In genomic region chr18:3257627-3258120, GRCh38 we compare ENCODE assay signal across 10 cellular contexts. TPM values are rescaled to one million over a fixed set of nuclear protein-coding genes. Genes with fewer than 3 reads are reported as not detected.
DNase-seq lines count a peak whose midpoint lies in the region; ATAC-seq, FAIRE-seq and TF ChIP-seq lines count a peak whose summit lies in the region.
"Had no signal": no experiment of that assay in that cellular context is flagged by ENCODE, and none has a peak within 500 bp of the region (broad histone marks: within the 10 kb centered on the region; RNA-seq: fewer than 3 reads in every experiment).

No MANE protein-coding gene starts in this region.

- H2BK15ac ChIP-seq in IMR-90 (ENCODE audit: low read depth, low read length) = no peak overlapping the region

- H3K9me3 ChIP-seq in CD4-positive, alpha-beta T cell (ENCODE audit: control insufficient read depth, low read length) = no peaks in the 10 kb centered on the region
- H3K9me3 ChIP-seq in IMR-90 (ENCODE audit: control insufficient read depth, insufficient read depth, low read length) = no peaks in the 10 kb centered on the region
- no peaks in the 10 kb centered on the region for H3K9me3 ChIP-seq in pancreas

- no TSS peak for BruUV-seq in IMR-90 (replicated peaks; lab: Mats Ljungman, UMichigan)

- no peak overlapping the region for H4K8ac ChIP-seq in IMR-90 (ENCODE audit: low read depth in 2 of 2, low read length in 2 of 2)

- H3K27me3 Mint-ChIP-seq in CD4-positive, alpha-beta T cell = no peaks in the 10 kb centered on the region
- no peaks in the 10 kb centered on the region for H3K27me3 Mint-ChIP-seq in chondrocyte (ENCODE audit: low read depth)

- peaks cover 84% of the 10 kb centered on the region for H3K4me1 Mint-ChIP-seq in CD4-positive, alpha-beta T cell (ENCODE audit: low read depth)
- H3K4me1 Mint-ChIP-seq in chondrocyte (ENCODE audit: low read depth) = peaks cover 76% of the 10 kb centered on the region

- H3K18ac ChIP-seq in IMR-90 (ENCODE audit: low read depth, low read length) = no peak overlapping the region

- H2AK5ac ChIP-seq in IMR-90 (ENCODE audit: low read depth, low read length) = 0 out of 2 replicates have a peak overlapping the region, but pooled peaks have one; percentile 30

- intact Hi-C loops in CD4-positive, alpha-beta T cell (cut with DNase I, micrococcal nuclease) = loop anchor here in 1 of 2 experiments (10.0 kb wide), 1 partner anchor 603 kb away; the partner anchor contains the start of gene SMCHD1
- intact Hi-C loops in IMR-90 (cut with micrococcal nuclease) (no loop called here), pancreas (cut with DNase I) (no loop called here)

- no peaks in the 10 kb centered on the region for H3K27me3 ChIP-seq in CD4-positive, alpha-beta T cell (ENCODE audit: control insufficient read depth, insufficient read depth, low read length)
- no peaks in the 10 kb centered on the region for H3K27me3 ChIP-seq in IMR-90 (ENCODE audit: control insufficient read depth, insufficient read depth, low read length)
- no peaks in the 10 kb centered on the region for H3K27me3 ChIP-seq in pancreas

- H4K20me1 ChIP-seq in IMR-90 (ENCODE audit: insufficient read depth, low read length) = peaks cover 22% of the 10 kb centered on the region

- H3K14ac ChIP-seq in IMR-90 (replicated peaks; ENCODE audit: low read depth, low read length) = no peak overlapping the region

- WGBS in IMR-90 (ENCODE audit: extremely low coverage in 2 of 2, insufficient read length in 1 of 2), 2 experiments = no CpG with 5 or more reads among the region's 2 CpGs
- 79 to 83% methylated on average over 2 of the region's 2 CpGs for WGBS in pancreas, 2 donors

- no peak overlapping the region for H3K4me2 ChIP-seq in IMR-90 (ENCODE audit: low read depth, low read length)

- H3K9ac ChIP-seq in IMR-90 (ENCODE audit: low read depth, low read length) = no peak overlapping the region

- no peak for FAIRE-seq in pancreas (lab: Jason Lieb, UNC)

- no peak overlapping the region for H3K4me3 ChIP-seq in IMR-90 (ENCODE audit: insufficient read depth, low read depth, low read length)
- no peak overlapping the region for H3K4me3 ChIP-seq in pancreas

- peak overlapping the region; percentile 40 for H3K4me3 Mint-ChIP-seq in CD4-positive, alpha-beta T cell
- H3K4me3 Mint-ChIP-seq in chondrocyte (ENCODE audit: unreplicated experiment) = no peak overlapping the region

- H4K91ac ChIP-seq in IMR-90 (ENCODE audit: insufficient read depth, low read depth, low read length) = no peak overlapping the region

- H3K27ac Mint-ChIP-seq in CD4-positive, alpha-beta T cell = peak overlapping the region; percentile 100
- H3K27ac Mint-ChIP-seq in chondrocyte (ENCODE audit: unreplicated experiment) = peak overlapping the region; percentile 87

- no peak for ATAC-seq in CD4-positive, alpha-beta T cell (ENCODE audit: poor library complexity)
- ATAC-seq in IMR-90 (ENCODE audit: low read depth) (no peak), pancreas (no peak), GM18520 (IDR thresholded peaks at IDR 0.05; ENCODE audit: unreplicated experiment) (no peak), HG02571 (IDR thresholded peaks at IDR 0.05; ENCODE audit: unreplicated experiment) (no peak), GM19452 (IDR thresholded peaks at IDR 0.05; ENCODE audit: unreplicated experiment) (no peak), GM18909 (IDR thresholded peaks at IDR 0.05; ENCODE audit: poor library complexity, unreplicated experiment) (no peak)

- no peak for TF ChIP-seq RAD21 in IMR-90 (IDR thresholded peaks at IDR 0.05; ENCODE audit: low read length)

- H3K36me3 ChIP-seq in IMR-90 (ENCODE audit: control insufficient read depth, insufficient read depth, low read length) (peaks cover 35% of the 10 kb centered on the region), pancreas (peaks cover 0 to 28% (median 16%) of the 10 kb centered on the region in 3 donors)

- H3K36me3 Mint-ChIP-seq in CD4-positive, alpha-beta T cell (ENCODE audit: low read depth) = peaks cover 84% of the 10 kb centered on the region
- H3K36me3 Mint-ChIP-seq in chondrocyte (ENCODE audit: low read depth) = peaks cover 47% of the 10 kb centered on the region

- no peak overlapping the region for H2AK9ac ChIP-seq in IMR-90 (replicated peaks; ENCODE audit: low read depth, low read length, poor library complexity)

- DNase-seq in CD4-positive, alpha-beta T cell = no peak
- DNase-seq in IMR-90 = no peak
- no peak for DNase-seq in chondrocyte (ENCODE audit: low spot score)
- DNase-seq in pancreas = no peak
- DNase-seq: activated CD4-positive, alpha-beta T cell treated with anti-CD3 and anti-CD28 coated beads, Interleukin-2, amount 50 U/mL, for 1 hour; islet precursor cell had no signal

- TF ChIP-seq CTCF in CD4-positive, alpha-beta T cell (IDR thresholded peaks at IDR 0.05) = no peak
- TF ChIP-seq CTCF in IMR-90 (conservative IDR thresholded peaks at IDR 0.05; ENCODE audit: low read depth, low read length) (no peak), chondrocyte (IDR thresholded peaks at IDR 0.05) (no peak), pancreas (IDR thresholded peaks at IDR 0.05) (no peak)

- peak overlapping the region; percentile 81 for H2BK5ac ChIP-seq in IMR-90 (ENCODE audit: low read depth, low read length, poor library complexity, severe bottlenecking)

- TF ChIP-seq POLR2A in IMR-90 (IDR thresholded peaks at IDR 0.05; ENCODE audit: low read depth, low read length) = no peak

- H3K4me1 ChIP-seq in IMR-90 (ENCODE audit: control insufficient read depth, insufficient read depth, low read length) (peaks cover 15% of the 10 kb centered on the region), pancreas (peaks cover 12 to 34% (median 32%) of the 10 kb centered on the region in 3 donors)

- H4K5ac ChIP-seq in IMR-90 (ENCODE audit: low read depth, low read length) = no peak overlapping the region

- H3K9me3 Mint-ChIP-seq in CD4-positive, alpha-beta T cell = no peaks in the 10 kb centered on the region
- no peaks in the 10 kb centered on the region for H3K9me3 Mint-ChIP-seq in chondrocyte (ENCODE audit: low read depth)

- H2BK20ac ChIP-seq in IMR-90 (ENCODE audit: low read depth, low read length) = no peak overlapping the region

- in situ Hi-C loops in IMR-90 (cut with MboI; ENCODE audit: low sequenced_read_pairs) = no loop called here

- dilution Hi-C loops in IMR-90 (cut with HindIII; ENCODE audit: low sequenced_read_pairs, unreplicated experiment) = no loop called here

- POLR2A ChIA-PET in CD4-positive, alpha-beta T cell (lab: Charles Lee) = interaction anchor here (1.8 to 2.3 kb wide), 2 partner anchors 10 to 336 kb away, joined by 6 to 12 read pairs; partner anchors contain the start of gene MYL12A
- POLR2A ChIA-PET in IMR-90 (lab: Charles Lee; ENCODE audit: unreplicated experiment) = no interaction called here

- H3K27ac ChIP-seq in CD4-positive, alpha-beta T cell (ENCODE audit: low read depth, low read length) = no peak overlapping the region
- peak overlapping the region; percentile 22; the same call in 1 of the 2 replicates for H3K27ac ChIP-seq in IMR-90 (ENCODE audit: insufficient read depth, low read length)
- peak overlapping the region in 3 of 4 donors; percentile 88 to 93 (median 93) for H3K27ac ChIP-seq in pancreas

- no peak overlapping the region for H3K4ac ChIP-seq in IMR-90 (ENCODE audit: low read depth, low read length)

- H3K79me1 ChIP-seq in IMR-90 (ENCODE audit: low read depth in 1 of 2, low read length in 2 of 2) = peaks cover 33 to 65% of the 10 kb centered on the region in 2 experiments

- no peak overlapping the region for H3K23ac ChIP-seq in IMR-90 (ENCODE audit: low read depth, low read length)

- no peak overlapping the region for H2BK120ac ChIP-seq in IMR-90 (ENCODE audit: low read depth, low read length)

- H3K9me1 ChIP-seq in IMR-90 (ENCODE audit: insufficient read depth, low read length) = no peaks in the 10 kb centered on the region

- no peak overlapping the region for H3K56ac ChIP-seq in IMR-90 (ENCODE audit: extremely low read depth, insufficient read depth, low read length)

- no peak overlapping the region for H2AFZ ChIP-seq in IMR-90 (replicated peaks; ENCODE audit: low read length, poor library complexity)

- CTCF ChIA-PET in CD4-positive, alpha-beta T cell (lab: Charles Lee) = no interaction called here
- CTCF ChIA-PET in IMR-90 (lab: Yijun Ruan, JAX) = no interaction called here

TF ChIP-seq in IMR-90, 13 proteins besides CTCF, POLR2A, EP300 and RAD21:
- TF ChIP-seq RFX5 (IDR thresholded peaks at IDR 0.05; ENCODE audit: low read depth, low read length) = no peak
- TF ChIP-seq NFE2L2 (IDR thresholded peaks at IDR 0.05; ENCODE audit: low read depth, low read length) = no peak
TF ChIP-seq in IMR-90: peak in this region for 0.

RNA-seq across cellular contexts. Expression of gene MYL12B, which starts 4.3 kb away (rescaled TPM):
- 100 to 1,000 TPM; 128 to 133 TPM for total RNA-seq in CD4-positive, alpha-beta T cell
- total RNA-seq in IMR-90 (2012; rRNA removed) (593 and 692 TPM in 2 replicates), chondrocyte (241 to 327 TPM (median 323 TPM) in 3 replicates), pancreas (100 to 1,000 TPM in 2 of 6 donors, 10 to 100 TPM in 4; 63.0 to 195 (median 82.7) TPM)
- polyA plus RNA-seq in IMR-90 (2012; rRNA removed) (753 and 816 TPM in 2 replicates), pancreas (100 to 1,000 TPM; 198 to 208 TPM)
- 265 and 382 TPM in 2 replicates for polyA plus RNA-seq in IMR-90 (2012; cell fraction: cytosol; rRNA removed)
- 98.0 and 290 TPM in 2 replicates for polyA plus RNA-seq in IMR-90 (2012; cell fraction: nucleus; rRNA removed; ENCODE audit: low replicate concordance)

RNA-seq across cellular contexts. Expression of gene MYL12A, which starts 10.1 kb away (rescaled TPM):
- total RNA-seq in CD4-positive, alpha-beta T cell = 100 to 1,000 TPM; 188 to 190 TPM
- total RNA-seq in IMR-90 (2012; rRNA removed) = 580 and 743 TPM in 2 replicates
- polyA plus RNA-seq in IMR-90 (2012; rRNA removed) = 469 and 549 TPM in 2 replicates
- 192 and 196 TPM in 2 replicates for polyA plus RNA-seq in IMR-90 (2012; cell fraction: cytosol; rRNA removed)
- 65.1 and 308 TPM in 2 replicates for polyA plus RNA-seq in IMR-90 (2012; cell fraction: nucleus; rRNA removed; ENCODE audit: low replicate concordance)
- total RNA-seq in chondrocyte = 426 to 647 TPM (median 621 TPM) in 3 replicates
- 100 to 1,000 TPM in 5 of 6 donors, 10 to 100 TPM in 1; 89.6 to 203 (median 105) TPM for total RNA-seq in pancreas
- polyA plus RNA-seq in pancreas = 100 to 1,000 TPM; 125 to 157 TPM

RNA-seq across cellular contexts. Expression of gene MYOM1, which starts 37.9 kb away (rescaled TPM):
- total RNA-seq in CD4-positive, alpha-beta T cell = 1 to 10 TPM in 1 of 2 experiments, under 1 TPM in 1; 0.74 to 1.5 TPM
- total RNA-seq in IMR-90 (2012; rRNA removed) (under 0.01 TPM in 2 replicates), chondrocyte (1.2 to 1.5 TPM (median 1.5 TPM) in 3 replicates), pancreas (10 to 100 TPM in 4 of 6 donors, 1 to 10 TPM in 2; 4.7 to 16.8 (median 12.1) TPM)
- polyA plus RNA-seq in IMR-90 (2012; rRNA removed) (0.04 and 0.10 TPM in 2 replicates), pancreas (10 to 100 TPM; 14.3 to 18.2 TPM)
- 0.01 TPM in 1 of 2 replicates, not detected in the other for polyA plus RNA-seq in IMR-90 (2012; cell fraction: cytosol; rRNA removed)
- polyA plus RNA-seq in IMR-90 (2012; cell fraction: nucleus; rRNA removed; ENCODE audit: low replicate concordance) = 0.02 TPM in 2 replicates
